Comparison of ENCODE assay signal across 27 cellular contexts in the genomic region with DNA sequence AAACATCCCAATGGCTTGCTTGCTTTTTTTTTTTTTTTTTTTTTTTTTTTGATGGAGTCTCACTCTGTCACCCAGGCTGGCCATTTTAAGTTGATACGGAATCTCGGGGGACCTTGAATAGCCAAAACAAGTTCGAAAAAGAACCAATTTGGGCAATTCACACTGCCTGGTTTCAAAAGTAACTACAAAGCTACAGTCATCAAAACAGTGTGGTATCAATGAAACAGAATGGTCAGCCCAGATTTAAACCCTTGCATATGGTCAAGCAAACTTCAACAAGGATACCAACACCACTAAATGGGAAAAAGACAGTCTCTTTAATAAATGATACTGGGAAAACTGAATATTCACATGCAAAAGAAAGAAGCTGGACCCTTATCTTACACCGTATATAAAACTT.
"Had no signal": no experiment of that assay in that cellular context is flagged by ENCODE, and none has a peak within 500 bp of the region (broad histone marks: within the 10 kb centered on the region; RNA-seq: fewer than 3 reads in every experiment).

No MANE protein-coding gene starts in this region.

- H3K9me3 Mint-ChIP-seq: natural killer cell; stimulated activated effector memory CD8-positive, alpha-beta T cell treated with anti-CD3 and anti-CD28 coated beads, Interleukin-12 subunit alpha, Interleukin-12 subunit beta, amount 100 ng/mL, for 72 hours; stimulated activated naive B cell treated with anti-CD40 and anti-IgM and Interleukin-4, amounts not matched to agents 10 μg/mL and 1 μg/mL and 100 μg/mL, for 72 hours; stimulated activated naive CD8-positive, alpha-beta T cell treated with anti-CD3 and anti-CD28 coated beads, Interleukin-15, Interleukin-2, amounts not matched to agents 100 ng/mL and 50 ng/mL, for 24 hours had no signal

- H3K36me3 Mint-ChIP-seq: natural killer cell had no signal

- H3K9me3 ChIP-seq: neutrophil, pancreas, psoas muscle, right lobe of liver, sigmoid colon, stomach, thoracic aorta, thyroid gland, tibial nerve, upper lobe of left lung, vagina had no signal

- DNase-seq: natural killer cell; nucleus accumbens; pancreas; psoas muscle; right cardiac atrium; right lobe of liver; sigmoid colon; small intestine; stimulated activated CD4-positive, alpha-beta T cell treated with anti-CD3 and anti-CD28 coated beads, Interleukin-15, amount 100 ng/mL, for 24 hours; stimulated activated CD4-positive, alpha-beta T cell treated with anti-CD3 and anti-CD28 coated beads, Interleukin-2, amount 100 ng/mL, for 24 hours; stimulated activated CD4-positive, alpha-beta T cell treated with anti-CD3 and anti-CD28 coated beads, Interleukin-2, amount 100 ng/mL, for 48 hours; stimulated activated CD4-positive, alpha-beta T cell treated with anti-CD3 and anti-CD28 coated beads, Interleukin-4, amount 100 ng/mL, for 24 hours; stimulated activated naive B cell treated with anti-CD40 and anti-IgM and Interleukin-4, amounts not matched to agents 10 μg/mL and 1 μg/mL and 100 μg/mL, for 72 hours; stimulated activated naive CD4-positive, alpha-beta T cell treated with Interleukin-2 at 50 U/mL for 16 hours; stomach; thyroid gland; trophoblast cell; upper lobe of left lung had no signal

- H3K27ac ChIP-seq: neutrophil, pancreas, psoas muscle, right lobe of liver, sigmoid colon, stomach, thoracic aorta, thyroid gland, tibial nerve, upper lobe of left lung, vagina had no signal

- H3K4me1 ChIP-seq: pancreas, psoas muscle, right lobe of liver, sigmoid colon, stomach, thyroid gland, tibial nerve, upper lobe of left lung, vagina had no signal

- H3K4me1 Mint-ChIP-seq: natural killer cell, nephron, neural crest cell had no signal

- H3K36me3 ChIP-seq: pancreas, right lobe of liver, sigmoid colon, thoracic aorta, thyroid gland, vagina had no signal

- H3K27ac Mint-ChIP-seq: natural killer cell; nephron; stimulated activated effector memory CD8-positive, alpha-beta T cell treated with anti-CD3 and anti-CD28 coated beads, Interleukin-12 subunit alpha, Interleukin-12 subunit beta, amount 100 ng/mL, for 72 hours; stimulated activated naive B cell treated with anti-CD40 and anti-IgM and Interleukin-4, amounts not matched to agents 10 μg/mL and 1 μg/mL and 100 μg/mL, for 72 hours; stimulated activated naive CD8-positive, alpha-beta T cell treated with anti-CD3 and anti-CD28 coated beads, Interleukin-15, Interleukin-2, amounts not matched to agents 100 ng/mL and 50 ng/mL, for 24 hours had no signal

- H3K27me3 Mint-ChIP-seq: stimulated activated naive B cell treated with anti-CD40 and anti-IgM and Interleukin-4, amounts not matched to agents 10 μg/mL and 1 μg/mL and 100 μg/mL, for 72 hours; stimulated activated naive CD8-positive, alpha-beta T cell treated with anti-CD3 and anti-CD28 coated beads, Interleukin-15, Interleukin-2, amounts not matched to agents 100 ng/mL and 50 ng/mL, for 24 hours had no signal

- H3K4me3 Mint-ChIP-seq: natural killer cell; nephron; neural crest cell; stimulated activated effector memory CD8-positive, alpha-beta T cell treated with anti-CD3 and anti-CD28 coated beads, Interleukin-12 subunit alpha, Interleukin-12 subunit beta, amount 100 ng/mL, for 72 hours; stimulated activated naive B cell treated with anti-CD40 and anti-IgM and Interleukin-4, amounts not matched to agents 10 μg/mL and 1 μg/mL and 100 μg/mL, for 72 hours; stimulated activated naive CD8-positive, alpha-beta T cell treated with anti-CD3 and anti-CD28 coated beads, Interleukin-15, Interleukin-2, amounts not matched to agents 100 ng/mL and 50 ng/mL, for 24 hours had no signal

- ATAC-seq: natural killer cell; pancreas; psoas muscle; right cardiac atrium; right lobe of liver; stimulated activated effector memory CD8-positive, alpha-beta T cell treated with anti-CD3 and anti-CD28 coated beads, Interleukin-12 subunit alpha, Interleukin-12 subunit beta, amount 100 ng/mL, for 72 hours; stimulated activated naive B cell treated with anti-CD40 and anti-IgM and Interleukin-4, amounts not matched to agents 10 μg/mL and 1 μg/mL and 100 μg/mL, for 72 hours had no signal

- FAIRE-seq: small intestine, urothelium cell line had no signal

- H3K27me3 ChIP-seq: neutrophil, pancreas, right lobe of liver, sigmoid colon, stomach, thyroid gland, tibial nerve, upper lobe of left lung, vagina had no signal

- H3K4me3 ChIP-seq: pancreas, psoas muscle, right lobe of liver, sigmoid colon, stomach, thoracic aorta, thyroid gland, tibial nerve, upper lobe of left lung, vagina had no signal
